ENCODE assay signal across 13 cellular contexts in the genomic region with DNA sequence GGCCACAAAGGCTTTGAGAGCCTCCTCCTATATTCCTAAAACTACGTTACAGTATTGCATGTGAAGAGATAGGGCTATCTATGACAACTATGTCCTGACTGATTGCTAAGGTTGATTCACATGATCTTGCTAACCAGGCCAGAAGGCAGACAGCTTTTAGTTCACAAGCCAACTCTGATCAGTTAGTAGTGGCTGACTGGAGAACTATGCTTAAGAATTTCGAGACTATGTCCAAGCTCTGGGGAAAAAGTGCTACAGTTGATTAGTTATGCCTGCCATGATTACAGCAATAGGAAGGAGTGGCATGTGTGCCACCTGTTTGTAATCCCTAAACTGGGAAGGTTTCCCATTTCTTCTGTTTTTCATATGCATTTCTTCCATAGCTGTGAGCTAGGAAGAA.
A peak's percentile ranks its signal among the peaks of the same experiment; 100 is the strongest.
DNase-seq lines count a peak whose midpoint lies in the region; ATAC-seq and TF ChIP-seq lines count a peak whose summit lies in the region.
"Had no signal": no experiment of that assay in that cellular context is flagged by ENCODE, and none has a peak within 500 bp of the region (broad histone marks: within the 10 kb centered on the region; RNA-seq: fewer than 3 reads in every experiment).

No MANE protein-coding gene starts in this region.

- H2AFZ ChIP-seq in GM23248: no peak overlapping the region
- H2AFZ ChIP-seq in smooth muscle cell (ENCODE audit: low read depth): no peak overlapping the region
- H2AFZ ChIP-seq: parathyroid adenoma had no signal

- H3K4me1 ChIP-seq in GM23248 (ENCODE audit: insufficient read depth) (peaks cover 27% of the 10 kb centered on the region), left ventricle myocardium inferior (peaks cover 19% of the 10 kb centered on the region), smooth muscle cell (ENCODE audit: low read depth) (no peaks in the 10 kb centered on the region)
- H3K4me1 ChIP-seq: parathyroid adenoma had no signal

- 0 to 3% methylated on average over 2 of the region's 2 CpGs for WGBS in GM23248 (ENCODE audit: low coverage in 1 of 2, low lambda C conversion rate in 2 of 2, missing lambda C conversion rate in 2 of 2), 2 experiments
- 12% methylated on average over 2 of the region's 2 CpGs for WGBS in smooth muscle cell (ENCODE audit: low lambda C conversion rate)

- DNase-seq in GM23248 (peak; percentile 56), astrocyte of the hippocampus (ENCODE audit: low read depth, low spot score) (peak; percentile 45), left ventricle myocardium inferior (no peak), smooth muscle cell (lab: John Stamatoyannopoulos, UW; ENCODE audit: unreplicated experiment) (no peak), NK-92 (lab: John Stamatoyannopoulos, UW; ENCODE audit: unreplicated experiment) (no peak)
- DNase-seq: activated CD4-positive, CD25-positive, alpha-beta regulatory T cell treated with anti-CD3 and anti-CD28 coated beads, Interleukin-2, amount 50 U/mL, for 72 hours; GF-D8; mesendoderm; NCI-H2171 treated with DMSO at 0.1 percent for 48 hours; stimulated activated CD4-positive, alpha-beta T cell treated with anti-CD3 and anti-CD28 coated beads, Interleukin-2, amount 100 ng/mL, for 24 hours had no signal

- H3K79me2 ChIP-seq in GM23248 (ENCODE audit: insufficient read depth) (no peaks in the 10 kb centered on the region), smooth muscle cell (ENCODE audit: low read depth) (no peaks in the 10 kb centered on the region)
- H3K79me2 ChIP-seq: parathyroid adenoma had no signal

- no peak for TF ChIP-seq CTCF in left ventricle myocardium inferior (IDR thresholded peaks at IDR 0.05; ENCODE audit: borderline replicate concordance)
- no peak for TF ChIP-seq CTCF in smooth muscle cell (IDR thresholded peaks at IDR 0.05; ENCODE audit: borderline replicate concordance, insufficient read depth, poor library complexity, severe bottlenecking)

- H4K20me1 ChIP-seq in GM23248 (ENCODE audit: insufficient read depth) (no peaks in the 10 kb centered on the region), smooth muscle cell (ENCODE audit: low read depth) (no peaks in the 10 kb centered on the region)

- H3K27ac ChIP-seq in GM23248 (peak overlapping the region; percentile 76), left ventricle myocardium inferior (replicated peaks) (peak overlapping the region; percentile 71), smooth muscle cell (ENCODE audit: low read depth) (peak overlapping the region; percentile 85)
- H3K27ac ChIP-seq: parathyroid adenoma had no signal

- H3K27me3 ChIP-seq in GM23248 (replicated peaks; ENCODE audit: insufficient read depth) (no peaks in the 10 kb centered on the region), left ventricle myocardium inferior (ENCODE audit: low read depth) (no peaks in the 10 kb centered on the region), smooth muscle cell (ENCODE audit: low read depth) (no peaks in the 10 kb centered on the region)

- H3K4me2 ChIP-seq in GM23248 (ENCODE audit: unreplicated experiment): peak overlapping the region; percentile 27
- H3K4me2 ChIP-seq in smooth muscle cell: peak overlapping the region; percentile 36

- no peaks in the 10 kb centered on the region for H3K9me2 ChIP-seq in GM23248 (ENCODE audit: insufficient read depth)

- in situ Hi-C loops in GM23248 (cut with MboI): no loop called here

- intact Hi-C loops in left ventricle myocardium inferior (cut with micrococcal nuclease): no loop called here

- H3K4me3 ChIP-seq in GM23248 (no peak overlapping the region), left ventricle myocardium inferior (no peak overlapping the region), smooth muscle cell (no peak overlapping the region)

- ATAC-seq in GM19035 (IDR thresholded peaks at IDR 0.05; ENCODE audit: unreplicated experiment) (no peak), GM21447 (IDR thresholded peaks at IDR 0.05; ENCODE audit: unreplicated experiment) (no peak)

- no peaks in the 10 kb centered on the region for H3K36me3 ChIP-seq in GM23248 (ENCODE audit: low read depth)
- H3K36me3 ChIP-seq in left ventricle myocardium inferior: no peaks in the 10 kb centered on the region
- no peaks in the 10 kb centered on the region for H3K36me3 ChIP-seq in smooth muscle cell (ENCODE audit: low read depth)

- H3F3A ChIP-seq in GM23248 (ENCODE audit: insufficient read depth) (peaks cover 19% of the 10 kb centered on the region), smooth muscle cell (ENCODE audit: low read depth) (no peaks in the 10 kb centered on the region)

- H3K9ac ChIP-seq in GM23248: peak overlapping the region; percentile 23
- peak overlapping the region; percentile 64 for H3K9ac ChIP-seq in smooth muscle cell (ENCODE audit: low read depth)
- H3K9ac ChIP-seq: parathyroid adenoma had no signal

- H3K9me3 ChIP-seq in GM23248 (ENCODE audit: low read depth) (no peaks in the 10 kb centered on the region), left ventricle myocardium inferior (replicated peaks) (no peaks in the 10 kb centered on the region), smooth muscle cell (replicated peaks; ENCODE audit: low read depth) (no peaks in the 10 kb centered on the region)

Comparison
In these comparisons a context has a peak if more than half of its experiments do, and no peak if none do; other contexts are left out.
1. DNase-seq: peak in GM23248 (single experiment) and astrocyte of the hippocampus (single experiment); none in left ventricle myocardium inferior (single experiment), smooth muscle cell (single experiment) and NK-92 (single experiment).
2. Peak in every context shown above with its lines, with median percentiles within 50 percentile points of each other: H3K27ac ChIP-seq.